1 cellular context compared by ENCODE assay signal in genomic region chr3:110391045-110391444, GRCh38.
TF ChIP-seq lines count a peak whose summit lies in the region.

No MANE protein-coding gene starts in this region.

TF ChIP-seq in HepG2, 621 proteins besides CTCF, POLR2A, EP300 and RAD21 (continued from another document):
- no peak for TF ChIP-seq PTBP1 (IDR thresholded peaks at IDR 0.05; ENCODE audit: low read depth, low read length, poor library complexity, severe bottlenecking)
